In genomic region chr20:46371656-46372055, GRCh38 we compare ENCODE assay signal across 29 cellular contexts. TPM values are rescaled to one million over a fixed set of nuclear protein-coding genes. Genes with fewer than 3 reads are reported as not detected.
A peak's percentile ranks its signal among the peaks of the same experiment; 100 is the strongest.
DNase-seq lines count a peak whose midpoint lies in the region; ATAC-seq and TF ChIP-seq lines count a peak whose summit lies in the region.
"Had no signal": no experiment of that assay in that cellular context is flagged by ENCODE, and none has a peak within 500 bp of the region (broad histone marks: within the 10 kb centered on the region; RNA-seq: fewer than 3 reads in every experiment).

No MANE protein-coding gene starts in this region.

- H3K9me3 Mint-ChIP-seq in activated CD4-positive, alpha-beta memory T cell treated with anti-CD3 and anti-CD28 coated beads for 36 hours: no peaks in the 10 kb centered on the region
- no peaks in the 10 kb centered on the region for H3K9me3 Mint-ChIP-seq in activated CD4-positive, alpha-beta memory T cell treated with anti-CD3 and anti-CD28 coated beads, Interleukin-2, amount 10 ng/mL, durations not matched to agents 7 days and 5 days
- H3K9me3 Mint-ChIP-seq: activated CD8-positive, alpha-beta T cell treated with anti-CD3 and anti-CD28 coated beads for 36 hours; activated naive CD8-positive, alpha-beta T cell treated with anti-CD3 and anti-CD28 coated beads for 36 hours had no signal

- POLR2A ChIA-PET in activated CD4-positive, alpha-beta memory T cell treated with anti-CD3 and anti-CD28 coated beads for 36 hours (lab: Charles Lee): no interaction called here
- POLR2A ChIA-PET in activated CD4-positive, alpha-beta memory T cell treated with anti-CD3 and anti-CD28 coated beads, Interleukin-2, amount 10 ng/mL, durations not matched to agents 7 days and 5 days (lab: Charles Lee): no interaction called here

- peaks cover 55% of the 10 kb centered on the region for H3K36me3 ChIP-seq in H7 (replicated peaks; ENCODE audit: control insufficient read depth, insufficient read depth, low read length)

- H3K27me3 ChIP-seq in H7 (ENCODE audit: control insufficient read depth, insufficient read depth, low read length): no peaks in the 10 kb centered on the region
- H3K27me3 ChIP-seq: BE2C, thyroid gland had no signal

- TF ChIP-seq CTCF in fibroblast of mammary gland (conservative IDR thresholded peaks at IDR 0.05; ENCODE audit: control insufficient read depth, insufficient read depth, low read depth, low read length): no peak

- H3K4me1 Mint-ChIP-seq in activated CD4-positive, alpha-beta memory T cell treated with anti-CD3 and anti-CD28 coated beads for 36 hours (ENCODE audit: low read depth): peaks cover 24% of the 10 kb centered on the region
- peaks cover 14% of the 10 kb centered on the region for H3K4me1 Mint-ChIP-seq in activated CD4-positive, alpha-beta memory T cell treated with anti-CD3 and anti-CD28 coated beads, Interleukin-2, amount 10 ng/mL, durations not matched to agents 7 days and 5 days

- CTCF ChIA-PET in activated CD4-positive, alpha-beta memory T cell treated with anti-CD3 and anti-CD28 coated beads for 36 hours (lab: Charles Lee): no interaction called here
- CTCF ChIA-PET in activated CD4-positive, alpha-beta memory T cell treated with anti-CD3 and anti-CD28 coated beads, Interleukin-2, amount 10 ng/mL, durations not matched to agents 7 days and 5 days (lab: Charles Lee): no interaction called here

- H3K27ac Mint-ChIP-seq in activated CD4-positive, alpha-beta memory T cell treated with anti-CD3 and anti-CD28 coated beads for 36 hours: peak overlapping the region; percentile 53
- H3K27ac Mint-ChIP-seq in activated CD4-positive, alpha-beta memory T cell treated with anti-CD3 and anti-CD28 coated beads, Interleukin-2, amount 10 ng/mL, durations not matched to agents 7 days and 5 days: no peak overlapping the region
- H3K27ac Mint-ChIP-seq: activated naive CD8-positive, alpha-beta T cell treated with anti-CD3 and anti-CD28 coated beads for 36 hours had no signal

- no peak for DNase-seq in activated CD4-positive, alpha-beta memory T cell treated with anti-CD3 and anti-CD28 coated beads for 36 hours
- DNase-seq in activated CD4-positive, alpha-beta memory T cell treated with anti-CD3 and anti-CD28 coated beads, Interleukin-2, amount 10 ng/mL, durations not matched to agents 7 days and 5 days: no peak
- DNase-seq in RPMI7951 (ENCODE audit: low read depth): peak; percentile 34
- peak; percentile 92 for DNase-seq in fibroblast of mammary gland (ENCODE audit: low read depth)
- peak; percentile 58 for DNase-seq in stromal cell of bone marrow (ENCODE audit: low read depth)
- no peak for DNase-seq in H7
- DNase-seq in COLO829 (ENCODE audit: low spot score): no peak
- DNase-seq: activated CD4-positive, CD25-positive, alpha-beta regulatory T cell; activated CD8-positive, alpha-beta T cell treated with anti-CD3 and anti-CD28 coated beads for 36 hours; activated effector memory CD4-positive, alpha-beta T cell treated with Interleukin-2 at 50 U/mL for 16 hours; activated naive CD8-positive, alpha-beta T cell treated with anti-CD3 and anti-CD28 coated beads for 36 hours; BE2C; Caco-2; DMS79 treated with DMSO at 0.1 percent for 48 hours; GF-D8; glutamatergic neuron; IMR-90; left ventricle myocardium superior; NCI-H1417; NCI-H2029 treated with DMSO at 0.1 percent for 48 hours; NCI-H2227 treated with DMSO at 0.1 percent for 48 hours; NCI-H526 treated with DMSO at 0.1 percent for 48 hours; PC-9; psoas muscle; Right ventricle myocardium superior; stimulated activated naive CD8-positive, alpha-beta T cell treated with anti-CD3 and anti-CD28 coated beads, Interleukin-15, Interleukin-2, amounts not matched to agents 100 U/mL and 50 U/mL, for 24 hours; SW 1271; thyroid gland had no signal

- H3K4me3 ChIP-seq in fibroblast of mammary gland (ENCODE audit: control insufficient read depth, low read depth, low read length): no peak overlapping the region
- H3K4me3 ChIP-seq in H7 (ENCODE audit: insufficient read depth, low read depth, low read length): no peak overlapping the region
- H3K4me3 ChIP-seq: PC-9, psoas muscle, thyroid gland had no signal

- intact Hi-C loops in activated CD4-positive, alpha-beta memory T cell treated with anti-CD3 and anti-CD28 coated beads for 36 hours (cut with micrococcal nuclease): no loop called here

- ATAC-seq in GM18519 (IDR thresholded peaks at IDR 0.05; ENCODE audit: low FRiP score, unreplicated experiment): no peak
- ATAC-seq: activated CD8-positive, alpha-beta T cell treated with anti-CD3 and anti-CD28 coated beads for 36 hours; left ventricle myocardium superior; stimulated activated naive CD8-positive, alpha-beta T cell treated with anti-CD3 and anti-CD28 coated beads, Interleukin-15, Interleukin-2, amounts not matched to agents 100 U/mL and 50 U/mL, for 24 hours had no signal

- peaks cover 67% of the 10 kb centered on the region for H3K36me3 Mint-ChIP-seq in activated CD4-positive, alpha-beta memory T cell treated with anti-CD3 and anti-CD28 coated beads for 36 hours
- peaks cover 91% of the 10 kb centered on the region for H3K36me3 Mint-ChIP-seq in activated CD4-positive, alpha-beta memory T cell treated with anti-CD3 and anti-CD28 coated beads, Interleukin-2, amount 10 ng/mL, durations not matched to agents 7 days and 5 days (ENCODE audit: low read depth)

- no peaks in the 10 kb centered on the region for H3K27me3 Mint-ChIP-seq in activated CD4-positive, alpha-beta memory T cell treated with anti-CD3 and anti-CD28 coated beads for 36 hours
- H3K27me3 Mint-ChIP-seq in activated CD4-positive, alpha-beta memory T cell treated with anti-CD3 and anti-CD28 coated beads, Interleukin-2, amount 10 ng/mL, durations not matched to agents 7 days and 5 days: no peaks in the 10 kb centered on the region
- H3K27me3 Mint-ChIP-seq: activated CD8-positive, alpha-beta T cell treated with anti-CD3 and anti-CD28 coated beads for 36 hours; activated naive CD8-positive, alpha-beta T cell treated with anti-CD3 and anti-CD28 coated beads for 36 hours had no signal

- H3K4me3 Mint-ChIP-seq in activated CD4-positive, alpha-beta memory T cell treated with anti-CD3 and anti-CD28 coated beads for 36 hours: no peak overlapping the region
- no peak overlapping the region for H3K4me3 Mint-ChIP-seq in activated CD4-positive, alpha-beta memory T cell treated with anti-CD3 and anti-CD28 coated beads, Interleukin-2, amount 10 ng/mL, durations not matched to agents 7 days and 5 days
- H3K4me3 Mint-ChIP-seq: activated CD8-positive, alpha-beta T cell treated with anti-CD3 and anti-CD28 coated beads for 36 hours; activated naive CD8-positive, alpha-beta T cell treated with anti-CD3 and anti-CD28 coated beads for 36 hours had no signal

RNA-seq across cellular contexts. Expression of gene ELMO2, which starts 34.8 kb away (rescaled TPM):
- total RNA-seq in activated CD4-positive, alpha-beta memory T cell treated with anti-CD3 and anti-CD28 coated beads for 36 hours: 10 to 100 TPM; 57.4 to 64.1 TPM
- 10 to 100 TPM; 85.6 to 97.6 TPM for total RNA-seq in activated CD4-positive, alpha-beta memory T cell treated with anti-CD3 and anti-CD28 coated beads, Interleukin-2, amount 10 ng/mL, durations not matched to agents 7 days and 5 days
- total RNA-seq in RPMI7951 (2014; rRNA removed; shearing (Covaris generic)): 34.3 and 41.2 TPM in 2 replicates
- total RNA-seq in H7 (2014; rRNA removed; shearing (Covaris generic)): 34.2 and 36.8 TPM in 2 replicates

Comparison
In these comparisons a context has a peak if more than half of its experiments do, and no peak if none do; other contexts are left out.
1. DNase-seq: peak in RPMI7951 (single experiment), fibroblast of mammary gland (single experiment) and stromal cell of bone marrow (single experiment); none in activated CD4-positive, alpha-beta memory T cell treated with anti-CD3 and anti-CD28 coated beads for 36 hours (single experiment), activated CD4-positive, alpha-beta memory T cell treated with anti-CD3 and anti-CD28 coated beads, Interleukin-2, amount 10 ng/mL, durations not matched to agents 7 days and 5 days (single experiment), H7 (single experiment) and COLO829 (single experiment).